In genomic region chr3:15065550-15066007, GRCh38 we compare ENCODE assay signal across 8 cellular contexts. TPM values are rescaled to one million over a fixed set of nuclear protein-coding genes. Genes with fewer than 3 reads are reported as not detected.
DNase-seq lines count a peak whose midpoint lies in the region; ATAC-seq, FAIRE-seq and TF ChIP-seq lines count a peak whose summit lies in the region.

No MANE protein-coding gene starts in this region.

- H3K9me3 Mint-ChIP-seq in activated CD4-positive, alpha-beta T cell treated with anti-CD3 and anti-CD28 coated beads, Interleukin-2, amount 10 ng/mL, durations not matched to agents 7 days and 5 days, result no peaks in the 10 kb centered on the region
- no peaks in the 10 kb centered on the region for H3K9me3 Mint-ChIP-seq in activated naive CD8-positive, alpha-beta T cell (ENCODE audit: low read depth)

- H3K9ac ChIP-seq in kidney (ENCODE audit: low read length in 2 of 2), result peak overlapping the region; percentile 32 to 78

- no peak for TF ChIP-seq CTCF in kidney (IDR thresholded peaks at IDR 0.05; ENCODE audit: borderline replicate concordance, extremely low read depth, insufficient read depth)
- TF ChIP-seq CTCF in testis (IDR thresholded peaks at IDR 0.05), result no peak

- no peaks in the 10 kb centered on the region for H3K27me3 ChIP-seq in testis

- intact Hi-C loops in kidney (cut with DNase I), result no loop called here
- intact Hi-C loops in testis (cut with DNase I; ENCODE audit: low total_unique reads), result no loop called here

- DNase-seq in activated CD4-positive, alpha-beta T cell treated with anti-CD3 and anti-CD28 coated beads, Interleukin-2, amount 10 ng/mL, durations not matched to agents 7 days and 5 days, result no peak
- DNase-seq in activated CD4-positive, alpha-beta T cell treated with anti-CD3 and anti-CD28 coated beads for 48 hours, result no peak
- DNase-seq in kidney (no peak), testis (no peak), Kasumi-1 (lab: John Stamatoyannopoulos, UW) (no peak), glomerular visceral epithelial cell (ENCODE audit: extremely low spot score) (no peak)

- H3K4me1 ChIP-seq in kidney (ENCODE audit: control insufficient read depth in 1 of 2, insufficient read depth in 1 of 2, low read depth in 1 of 2, low read length in 2 of 2) (peaks cover 12 to 14% of the 10 kb centered on the region in 2 donors), testis (peaks cover 14% of the 10 kb centered on the region)

- H3K4me1 Mint-ChIP-seq in activated CD4-positive, alpha-beta T cell treated with anti-CD3 and anti-CD28 coated beads, Interleukin-2, amount 10 ng/mL, durations not matched to agents 7 days and 5 days, result peaks cover 23% of the 10 kb centered on the region
- peaks cover 28% of the 10 kb centered on the region for H3K4me1 Mint-ChIP-seq in activated naive CD8-positive, alpha-beta T cell (ENCODE audit: low read depth)

- no peak for FAIRE-seq in kidney (lab: Jason Lieb, UNC)

- no peak for ATAC-seq in HG02623 (IDR thresholded peaks at IDR 0.05; ENCODE audit: unreplicated experiment)

- peak overlapping the region; percentile 74 to 95 for H3K4me3 ChIP-seq in kidney (ENCODE audit: low read length in 2 of 2)
- H3K4me3 ChIP-seq in testis, result peak overlapping the region; percentile 73 to 87

- peaks cover 20% of the 10 kb centered on the region for H3K36me3 Mint-ChIP-seq in activated CD4-positive, alpha-beta T cell treated with anti-CD3 and anti-CD28 coated beads, Interleukin-2, amount 10 ng/mL, durations not matched to agents 7 days and 5 days (ENCODE audit: low read depth)
- H3K36me3 Mint-ChIP-seq in activated naive CD8-positive, alpha-beta T cell, result peaks cover 9% of the 10 kb centered on the region

- H3K9me3 ChIP-seq in kidney (ENCODE audit: control insufficient read depth in 1 of 2, low read length in 2 of 2) (no peaks in the 10 kb centered on the region), testis (no peaks in the 10 kb centered on the region)

- H3K27ac ChIP-seq in kidney (ENCODE audit: low read depth in 2 of 2, low read length in 2 of 2) (peak overlapping the region in 1 of 2 donors; percentile 75), testis (peak overlapping the region in 1 of 2 donors; percentile 82)

- H3K27ac Mint-ChIP-seq in activated CD4-positive, alpha-beta T cell treated with anti-CD3 and anti-CD28 coated beads, Interleukin-2, amount 10 ng/mL, durations not matched to agents 7 days and 5 days, result peak overlapping the region; percentile 95
- H3K27ac Mint-ChIP-seq in activated naive CD8-positive, alpha-beta T cell, result peak overlapping the region; percentile 98

- POLR2A ChIA-PET in activated CD4-positive, alpha-beta T cell treated with anti-CD3 and anti-CD28 coated beads, Interleukin-2, amount 10 ng/mL, durations not matched to agents 7 days and 5 days (lab: Charles Lee), result no interaction called here

- H3K4me3 Mint-ChIP-seq in activated CD4-positive, alpha-beta T cell treated with anti-CD3 and anti-CD28 coated beads, Interleukin-2, amount 10 ng/mL, durations not matched to agents 7 days and 5 days, result peak overlapping the region; percentile 93
- peak overlapping the region; percentile 96 for H3K4me3 Mint-ChIP-seq in activated naive CD8-positive, alpha-beta T cell

- H3K36me3 ChIP-seq in kidney (ENCODE audit: control insufficient read depth in 1 of 2, insufficient read depth in 2 of 2, low read length in 2 of 2), result no peaks in the 10 kb centered on the region
- no peaks in the 10 kb centered on the region for H3K36me3 ChIP-seq in testis (ENCODE audit: low read depth, missing control alignments)

- H3K27me3 Mint-ChIP-seq in activated CD4-positive, alpha-beta T cell treated with anti-CD3 and anti-CD28 coated beads, Interleukin-2, amount 10 ng/mL, durations not matched to agents 7 days and 5 days, result no peaks in the 10 kb centered on the region
- H3K27me3 Mint-ChIP-seq in activated naive CD8-positive, alpha-beta T cell, result no peaks in the 10 kb centered on the region

- no peak for TF ChIP-seq POLR2A in testis (IDR thresholded peaks at IDR 0.05)

- CTCF ChIA-PET in activated CD4-positive, alpha-beta T cell treated with anti-CD3 and anti-CD28 coated beads, Interleukin-2, amount 10 ng/mL, durations not matched to agents 7 days and 5 days (lab: Charles Lee), result interaction anchor here (0.6 to 1.5 kb wide), 6 partner anchors 9 to 816 kb away, joined by 3 to 4 read pairs (median 3); no protein-coding TSS in a partner anchor

- 23 to 44% methylated on average over 16 of the region's 16 CpGs for whole genome bisulfite sequencing in testis, 2 donors

RNA-seq across cellular contexts. Expression of gene MRPS25, which starts 0.5 kb away (rescaled TPM):
- total RNA-seq in activated CD4-positive, alpha-beta T cell treated with anti-CD3 and anti-CD28 coated beads, Interleukin-2, amount 10 ng/mL, durations not matched to agents 7 days and 5 days, result 10 to 100 TPM; 49.4 to 52.9 TPM
- total RNA-seq in kidney, result 57.2 TPM
- polyA plus RNA-seq in kidney (ENCODE audit: insufficient read depth, low read depth, low replicate concordance), result 89.2 TPM
- 10 to 100 TPM; 40.4 to 55.4 TPM for total RNA-seq in testis
- 102 TPM for polyA plus RNA-seq in testis (ENCODE audit: insufficient read depth, low read depth, low replicate concordance)

RNA-seq across cellular contexts. Expression of gene RBSN, which starts 33.4 kb away (rescaled TPM):
- 10 to 100 TPM; 20.5 to 22.9 TPM for total RNA-seq in activated CD4-positive, alpha-beta T cell treated with anti-CD3 and anti-CD28 coated beads, Interleukin-2, amount 10 ng/mL, durations not matched to agents 7 days and 5 days
- total RNA-seq in kidney (24.0 TPM), testis (10 to 100 TPM; 41.7 to 44.8 TPM)
- polyA plus RNA-seq in kidney (ENCODE audit: insufficient read depth, low read depth, low replicate concordance) (5.7 TPM), testis (ENCODE audit: insufficient read depth, low read depth, low replicate concordance) (19.6 TPM)
